12 cellular contexts compared by ENCODE assay signal in the genomic region with DNA sequence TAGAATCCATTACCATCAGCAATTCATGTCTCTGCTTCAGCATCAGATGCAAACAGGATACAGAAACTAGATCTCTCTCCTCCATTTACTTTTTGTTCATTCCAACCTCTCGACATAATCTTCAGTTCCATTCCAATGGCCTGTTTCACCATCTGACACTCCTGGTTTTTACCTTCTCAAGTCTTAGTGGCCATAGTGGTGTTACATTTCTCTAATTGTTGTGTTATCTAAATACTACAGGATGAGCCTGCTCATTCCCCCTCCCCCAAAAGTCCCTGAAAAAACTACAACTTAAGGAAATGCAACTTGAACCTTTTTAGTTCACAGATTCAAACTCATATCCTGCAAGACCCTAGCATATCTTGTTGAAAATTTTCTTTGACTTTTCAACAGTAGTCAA. TPM values are rescaled to one million over a fixed set of nuclear protein-coding genes. Genes with fewer than 3 reads are reported as not detected.
DNase-seq lines count a peak whose midpoint lies in the region; ATAC-seq and TF ChIP-seq lines count a peak whose summit lies in the region.
"Had no signal": no experiment of that assay in that cellular context is flagged by ENCODE, and none has a peak within 500 bp of the region (broad histone marks: within the 10 kb centered on the region; RNA-seq: fewer than 3 reads in every experiment).

No MANE protein-coding gene starts in this region.

- no peaks in the 10 kb centered on the region for H3K9me2 ChIP-seq in SK-N-SH

- H3K27me3 Mint-ChIP-seq in activated CD4-positive, alpha-beta T cell treated with anti-CD3 and anti-CD28 coated beads, Interleukin-2, amount 10 ng/mL, durations not matched to agents 24 days and 14 days, result peaks cover 5% of the 10 kb centered on the region
- peaks cover 0 to 4% of the 10 kb centered on the region in 2 donors for H3K27me3 Mint-ChIP-seq in T-cell

- POLR2A ChIA-PET in T-cell (lab: Charles Lee), result no interaction called here
- POLR2A ChIA-PET in SK-N-SH (lab: Yijun Ruan, JAX), result no interaction called here

- H3K36me3 Mint-ChIP-seq in activated CD4-positive, alpha-beta T cell treated with anti-CD3 and anti-CD28 coated beads, Interleukin-2, amount 10 ng/mL, durations not matched to agents 24 days and 14 days (ENCODE audit: low read depth), result no peaks in the 10 kb centered on the region
- no peaks in the 10 kb centered on the region for H3K36me3 Mint-ChIP-seq in T-cell
- peaks cover 7% of the 10 kb centered on the region for H3K36me3 Mint-ChIP-seq in stimulated activated effector memory CD8-positive, alpha-beta T cell treated with anti-CD3 and anti-CD28 coated beads, Interleukin-12 subunit alpha, Interleukin-12 subunit beta, amount 100 ng/mL, for 72 hours

- peak overlapping the region; percentile 11 for H3K27ac Mint-ChIP-seq in activated CD4-positive, alpha-beta T cell treated with anti-CD3 and anti-CD28 coated beads, Interleukin-2, amount 10 ng/mL, durations not matched to agents 24 days and 14 days
- H3K27ac Mint-ChIP-seq in T-cell, result peak overlapping the region; percentile 63 to 78
- H3K27ac Mint-ChIP-seq in stimulated activated effector memory CD8-positive, alpha-beta T cell treated with anti-CD3 and anti-CD28 coated beads, Interleukin-12 subunit alpha, Interleukin-12 subunit beta, amount 100 ng/mL, for 72 hours, result peak overlapping the region; percentile 1

- H3K4me1 ChIP-seq in SK-N-SH (ENCODE audit: control insufficient read depth in 1 of 2, insufficient read depth in 2 of 2, low read depth in 1 of 2, low read length in 1 of 2), result no peaks in the 10 kb centered on the region

- peaks cover 66% of the 10 kb centered on the region for H3K4me1 Mint-ChIP-seq in activated CD4-positive, alpha-beta T cell treated with anti-CD3 and anti-CD28 coated beads, Interleukin-2, amount 10 ng/mL, durations not matched to agents 24 days and 14 days
- H3K4me1 Mint-ChIP-seq in T-cell, result peaks cover 72 to 80% (median 79%) of the 10 kb centered on the region in 3 donors
- H3K4me1 Mint-ChIP-seq in stimulated activated effector memory CD8-positive, alpha-beta T cell treated with anti-CD3 and anti-CD28 coated beads, Interleukin-12 subunit alpha, Interleukin-12 subunit beta, amount 100 ng/mL, for 72 hours, result peaks cover 59% of the 10 kb centered on the region

- no peaks in the 10 kb centered on the region for H3K9me3 Mint-ChIP-seq in activated CD4-positive, alpha-beta T cell treated with anti-CD3 and anti-CD28 coated beads, Interleukin-2, amount 10 ng/mL, durations not matched to agents 24 days and 14 days
- no peaks in the 10 kb centered on the region for H3K9me3 Mint-ChIP-seq in T-cell
- no peaks in the 10 kb centered on the region for H3K9me3 Mint-ChIP-seq in stimulated activated effector memory CD8-positive, alpha-beta T cell treated with anti-CD3 and anti-CD28 coated beads, Interleukin-12 subunit alpha, Interleukin-12 subunit beta, amount 100 ng/mL, for 72 hours

- H3K4me2 ChIP-seq in SK-N-SH, result no peak overlapping the region

- TF ChIP-seq CTCF in fibroblast of the aortic adventitia (IDR thresholded peaks at IDR 0.05; ENCODE audit: insufficient read depth, low read length), result no peak
- TF ChIP-seq CTCF in SK-N-SH (IDR thresholded peaks at IDR 0.05), result no peak

- DNase-seq in activated CD4-positive, alpha-beta T cell treated with anti-CD3 and anti-CD28 coated beads, Interleukin-2, amount 10 ng/mL, durations not matched to agents 24 days and 14 days, result no peak
- DNase-seq in activated CD4-positive, alpha-beta T cell treated with anti-CD3 and anti-CD28 coated beads, Interleukin-2, amount 50 U/mL, for 4 hours, result no peak
- DNase-seq in T-cell (no peak), fibroblast of the aortic adventitia (ENCODE audit: low read depth) (peak; percentile 43), pons (ENCODE audit: low spot score) (no peak), germinal center (ENCODE audit: low spot score) (no peak), SK-N-SH (no peak)
- no peak for DNase-seq in stimulated activated effector memory CD8-positive, alpha-beta T cell treated with anti-CD3 and anti-CD28 coated beads, Interleukin-12 subunit alpha, Interleukin-12 subunit beta, amount 100 ng/mL, for 72 hours (ENCODE audit: low spot score in 2 of 2)
- DNase-seq: left cardiac atrium; NCI-H1930; stimulated activated CD4-positive, alpha-beta T cell treated with anti-CD3 and anti-CD28 coated beads, Interleukin-2, amount 100 ng/mL, for 24 hours had no signal

- WGBS in SK-N-SH (ENCODE audit: low lambda C conversion rate), result 0% methylated on average over 1 of the region's 1 CpG

- H3K27ac ChIP-seq in SK-N-SH (ENCODE audit: low read depth in 2 of 2, low read length in 1 of 2), result no peak overlapping the region
- H3K27ac ChIP-seq: VCaP had no signal

- intact Hi-C loops in activated CD4-positive, alpha-beta T cell treated with anti-CD3 and anti-CD28 coated beads, Interleukin-2, amount 10 ng/mL, durations not matched to agents 24 days and 14 days (cut with micrococcal nuclease), result loop anchor here (5.0 to 10.0 kb wide), 3 partner anchors 58 to 296 kb away; no protein-coding TSS in a partner anchor

- H3K4me3 Mint-ChIP-seq in activated CD4-positive, alpha-beta T cell treated with anti-CD3 and anti-CD28 coated beads, Interleukin-2, amount 10 ng/mL, durations not matched to agents 24 days and 14 days, result peak overlapping the region; percentile 46
- peak overlapping the region in 1 of 3 donors; percentile 10 for H3K4me3 Mint-ChIP-seq in T-cell
- peak overlapping the region; percentile 80 for H3K4me3 Mint-ChIP-seq in stimulated activated effector memory CD8-positive, alpha-beta T cell treated with anti-CD3 and anti-CD28 coated beads, Interleukin-12 subunit alpha, Interleukin-12 subunit beta, amount 100 ng/mL, for 72 hours

- no peak for TF ChIP-seq EP300 in SK-N-SH (IDR thresholded peaks at IDR 0.05; ENCODE audit: borderline replicate concordance in 1 of 2, low read depth in 1 of 2, low read length in 1 of 2)

- 0 out of 2 replicates have a peak, but pooled peaks cover 2% of the 10 kb centered on the region for H3K9me3 ChIP-seq in SK-N-SH

- H3K4me3 ChIP-seq in fibroblast of the aortic adventitia (ENCODE audit: low read depth, low read length), result peak overlapping the region; percentile 39
- no peak overlapping the region for H3K4me3 ChIP-seq in SK-N-SH (ENCODE audit: low read depth in 2 of 2, low read length in 1 of 2)

- H3F3A ChIP-seq in SK-N-SH (replicated peaks; ENCODE audit: insufficient read depth), result no peaks in the 10 kb centered on the region

- no peak overlapping the region for H3K9ac ChIP-seq in SK-N-SH

- H3K27me3 ChIP-seq in SK-N-SH (ENCODE audit: insufficient read depth), result peaks cover 44% of the 10 kb centered on the region; the same call in 1 of the 2 replicates

- H4K20me1 ChIP-seq in SK-N-SH (ENCODE audit: insufficient read depth), result peaks cover 6% of the 10 kb centered on the region

- no peak for TF ChIP-seq RAD21 in SK-N-SH (IDR thresholded peaks at IDR 0.05; ENCODE audit: low read length)

- no peaks in the 10 kb centered on the region for H3K36me3 ChIP-seq in SK-N-SH (replicated peaks in 1 of 2; ENCODE audit: control insufficient read depth in 1 of 2, insufficient read depth in 2 of 2, low read length in 1 of 2)

- no peak for ATAC-seq in T-cell (replicated peaks in 1 of 4)
- ATAC-seq in stimulated activated effector memory CD8-positive, alpha-beta T cell treated with anti-CD3 and anti-CD28 coated beads, Interleukin-12 subunit alpha, Interleukin-12 subunit beta, amount 100 ng/mL, for 72 hours, result no peak
- ATAC-seq: left cardiac atrium had no signal

- H2AFZ ChIP-seq in SK-N-SH (ENCODE audit: low read depth), result no peak overlapping the region

- H3K79me2 ChIP-seq in SK-N-SH (ENCODE audit: insufficient read depth), result no peaks in the 10 kb centered on the region

- CTCF ChIA-PET in T-cell (lab: Charles Lee) (no interaction called here), SK-N-SH (lab: Yijun Ruan, JAX) (no interaction called here)

TF ChIP-seq in SK-N-SH, 30 proteins besides CTCF, POLR2A, EP300 and RAD21:
- TF ChIP-seq ELF1 (IDR thresholded peaks at IDR 0.05) (no peak), RFX5 (IDR thresholded peaks at IDR 0.05; ENCODE audit: low read length) (no peak)
TF ChIP-seq in SK-N-SH: peak in this region for 0.

RNA-seq across cellular contexts. Expression of gene NRIP1, which starts 4.0 kb away (rescaled TPM):
- total RNA-seq in activated CD4-positive, alpha-beta T cell treated with anti-CD3 and anti-CD28 coated beads, Interleukin-2, amount 10 ng/mL, durations not matched to agents 24 days and 14 days, result 10.1 and 10.2 TPM in 2 replicates
- total RNA-seq in T-cell (10 to 100 TPM; 19.5 to 35.8 (median 26.5) TPM), fibroblast of the aortic adventitia (ENCODE audit: low replicate concordance) (33.6 and 34.8 TPM in 2 replicates)
- polyA plus RNA-seq in SK-N-SH (2012; rRNA removed), result 0.02 and 0.05 TPM in 2 replicates
- 0.04 TPM in 2 replicates for polyA plus RNA-seq in SK-N-SH (2012; cell fraction: cytosol; rRNA removed)
- 0.06 TPM in 1 of 2 replicates, not detected in the other for polyA plus RNA-seq in SK-N-SH (2012; cell fraction: nucleus; rRNA removed)

Comparison
In these comparisons a context has a peak if more than half of its experiments do, and no peak if none do; other contexts are left out.
1. H3K27ac Mint-ChIP-seq: peak in every context shown above with its lines; median percentile 70 in T-cell; 11 in activated CD4-positive, alpha-beta T cell treated with anti-CD3 and anti-CD28 coated beads, Interleukin-2, amount 10 ng/mL, durations not matched to agents 24 days and 14 days; 1 in stimulated activated effector memory CD8-positive, alpha-beta T cell treated with anti-CD3 and anti-CD28 coated beads, Interleukin-12 subunit alpha, Interleukin-12 subunit beta, amount 100 ng/mL, for 72 hours.